Comparison of ENCODE assay signal across 11 cellular contexts in genomic region chr12:19299765-19300164, GRCh38.
DNase-seq lines count a peak whose midpoint lies in the region; ATAC-seq, FAIRE-seq and TF ChIP-seq lines count a peak whose summit lies in the region.
"Had no signal": no experiment of that assay in that cellular context is flagged by ENCODE, and none has a peak within 500 bp of the region (broad histone marks: within the 10 kb centered on the region; RNA-seq: fewer than 3 reads in every experiment).

No MANE protein-coding gene starts in this region.

- H3K27ac ChIP-seq in adrenal gland (peak overlapping the region; percentile 11 to 79 (median 51)), keratinocyte (ENCODE audit: control insufficient read depth, insufficient read depth, low read length) (peak overlapping the region; percentile 85), kidney (ENCODE audit: low read depth in 2 of 2, low read length in 2 of 2) (no peak overlapping the region)

- no peak for TF ChIP-seq CTCF in adrenal gland (IDR thresholded peaks at IDR 0.05)
- TF ChIP-seq CTCF in keratinocyte (optimal IDR thresholded peaks at IDR 0.05 in 1 of 3, IDR thresholded peaks at IDR 0.05 in 1 of 3, conservative IDR thresholded peaks at IDR 0.05 in 1 of 3; ENCODE audit: extremely low read depth in 1 of 3, insufficient read depth in 2 of 3, low read length in 3 of 3): no peak
- no peak for TF ChIP-seq CTCF in kidney (IDR thresholded peaks at IDR 0.05; ENCODE audit: borderline replicate concordance, extremely low read depth, insufficient read depth)
- no peak for TF ChIP-seq CTCF in GM13977 (IDR thresholded peaks at IDR 0.05; ENCODE audit: extremely low read depth, insufficient read depth, missing control alignments)

- no peaks in the 10 kb centered on the region for H3K27me3 ChIP-seq in adrenal gland
- no peaks in the 10 kb centered on the region for H3K27me3 ChIP-seq in keratinocyte (ENCODE audit: control insufficient read depth, extremely low read depth, insufficient read depth, low read length)

- peak overlapping the region; percentile 66 for H3K4me2 ChIP-seq in keratinocyte (ENCODE audit: control insufficient read depth, extremely low read depth, insufficient read depth, low read depth, low read length)

- FAIRE-seq in keratinocyte (lab: Jason Lieb, UNC): peak; percentile 98
- no peak for FAIRE-seq in kidney (lab: Jason Lieb, UNC)

- in situ Hi-C loops in GM13977 (cut with MboI; ENCODE audit: low pct_unique_long_range_greater_than_20kb, low sequenced_read_pairs, unreplicated experiment): no loop called here

- dilution Hi-C loops in keratinocyte (cut with MboI; ENCODE audit: extremely low pct_ligation_motif_present, low sequenced_read_pairs): no loop called here

- intact Hi-C loops in adrenal gland (cut with DNase I) (no loop called here), kidney (cut with DNase I) (no loop called here)

- H3K9me3 ChIP-seq in adrenal gland (replicated peaks in 1 of 3): no peaks in the 10 kb centered on the region
- no peaks in the 10 kb centered on the region for H3K9me3 ChIP-seq in keratinocyte (ENCODE audit: control insufficient read depth, low read depth, low read length)
- H3K9me3 ChIP-seq in kidney (ENCODE audit: control insufficient read depth in 1 of 2, low read length in 2 of 2): no peaks in the 10 kb centered on the region

- H3K36me3 ChIP-seq in adrenal gland (replicated peaks in 1 of 2) (no peaks in the 10 kb centered on the region), keratinocyte (ENCODE audit: control insufficient read depth in 2 of 2, extremely low read depth in 1 of 2, insufficient read depth in 2 of 2, low read length in 2 of 2) (no peaks in the 10 kb centered on the region), kidney (ENCODE audit: control insufficient read depth in 1 of 2, insufficient read depth in 2 of 2, low read length in 2 of 2) (peaks cover 2 to 7% of the 10 kb centered on the region in 2 donors)

- no peak for ATAC-seq in HG03565 (IDR thresholded peaks at IDR 0.05; ENCODE audit: unreplicated experiment)
- ATAC-seq: stimulated activated naive B cell treated with anti-CD40 and anti-IgM and Interleukin-4, amounts not matched to agents 10 μg/mL and 1 μg/mL and 100 μg/mL, for 72 hours had no signal

- peaks cover 23 to 38% of the 10 kb centered on the region in 2 donors for H3K4me1 ChIP-seq in adrenal gland (replicated peaks in 1 of 2)
- H3K4me1 ChIP-seq in keratinocyte (ENCODE audit: control insufficient read depth, extremely low read depth, insufficient read depth, low read length): peaks cover 19% of the 10 kb centered on the region
- H3K4me1 ChIP-seq in kidney (ENCODE audit: control insufficient read depth in 1 of 2, insufficient read depth in 1 of 2, low read depth in 1 of 2, low read length in 2 of 2): no peaks in the 10 kb centered on the region

- TF ChIP-seq POLR2A in adrenal gland (IDR thresholded peaks at IDR 0.05): no peak

- no peaks in the 10 kb centered on the region for H3K9me1 ChIP-seq in keratinocyte (ENCODE audit: control insufficient read depth, extremely low read depth, insufficient read depth, low read length)

- H4K20me1 ChIP-seq in keratinocyte (ENCODE audit: control insufficient read depth, extremely low read depth, insufficient read depth, low read length): no peaks in the 10 kb centered on the region

- DNase-seq in SIG-M5 treated with dmso at 0.1 percent for 504 hours (lab: John Stamatoyannopoulos, UW; ENCODE audit: unreplicated experiment): peak; percentile 18
- no peak for DNase-seq in SIG-M5 (lab: John Stamatoyannopoulos, UW)
- peak in 3 of 7 donors; percentile 32 to 54 (median 47) for DNase-seq in adrenal gland
- no peak for DNase-seq in keratinocyte (ENCODE audit: low read depth, low spot score)
- DNase-seq in kidney: no peak
- DNase-seq in HK-2 (ENCODE audit: unreplicated experiment): no peak
- no peak for DNase-seq in GM13977 (ENCODE audit: low spot score)
- DNase-seq: DMS153; NCI-H1417 treated with DMSO at 0.1 percent for 48 hours; stimulated activated naive B cell treated with anti-CD40 and anti-IgM and Interleukin-4, amounts not matched to agents 10 μg/mL and 1 μg/mL and 100 μg/mL, for 72 hours had no signal

- H3K4me3 ChIP-seq in adrenal gland: no peak overlapping the region
- H3K4me3 ChIP-seq in keratinocyte (ENCODE audit: control insufficient read depth in 2 of 3, extremely low read depth in 1 of 3, insufficient read depth in 2 of 3, low read depth in 1 of 3, low read length in 3 of 3): peak overlapping the region in 2 of 3 experiments; percentile 12 to 49
- H3K4me3 ChIP-seq in kidney (ENCODE audit: low read length in 2 of 2): no peak overlapping the region

- 32 to 49% (median 40%) methylated on average over 3 of the region's 3 CpGs for WGBS in adrenal gland, 4 donors

- H3K79me2 ChIP-seq in keratinocyte (ENCODE audit: control insufficient read depth, insufficient read depth, low read length): no peaks in the 10 kb centered on the region

- no peak overlapping the region for H2AFZ ChIP-seq in keratinocyte (ENCODE audit: control insufficient read depth, low read length)

- H3K9ac ChIP-seq in keratinocyte (ENCODE audit: control insufficient read depth, extremely low read depth, insufficient read depth, low read length) (peak overlapping the region; percentile 56), kidney (ENCODE audit: low read length in 2 of 2) (no peak overlapping the region)

Comparison
In these comparisons a context has a peak if more than half of its experiments do, and no peak if none do; other contexts are left out.
1. H3K27ac ChIP-seq: peak in adrenal gland (5 of 5) and keratinocyte (single experiment); none in kidney (0 of 2).
2. H3K4me3 ChIP-seq: peak in keratinocyte (2 of 3); none in adrenal gland (0 of 4) and kidney (0 of 2).